ENCODE assay signal across 8 cellular contexts in genomic region chr16:29290631-29291247, GRCh38.
DNase-seq lines count a peak whose midpoint lies in the region; FAIRE-seq and TF ChIP-seq lines count a peak whose summit lies in the region.

No MANE protein-coding gene starts in this region.

- POLR2A ChIA-PET in HEK293 (lab: Yijun Ruan, JAX): no interaction called here

- no peak for TF ChIP-seq CTCF in HEK293 (tag by site-specific recombination; IDR thresholded peaks at IDR 0.05)

- H3K27me3 ChIP-seq in esophagus (ENCODE audit: control insufficient read depth in 1 of 2, insufficient read depth in 2 of 2, low read length in 2 of 2): no peaks in the 10 kb centered on the region

- H3K4me1 ChIP-seq in HEK293 (ENCODE audit: control insufficient read depth, insufficient read depth, low read length) (no peaks in the 10 kb centered on the region), esophagus (ENCODE audit: control insufficient read depth in 2 of 2, insufficient read depth in 2 of 2, low read length in 1 of 2) (peaks cover 7 to 12% of the 10 kb centered on the region in 2 donors)

- CTCF ChIA-PET in HEK293 (lab: Yijun Ruan, JAX): no interaction called here

- H3K4me3 ChIP-seq in HEK293 (ENCODE audit: low read depth, low read length) (no peak overlapping the region), esophagus (ENCODE audit: low read depth in 1 of 2, low read length in 2 of 2) (no peak overlapping the region)

- peak; percentile 88 for FAIRE-seq in G401.6 (lab: Jason Lieb, UNC)

- WGBS in esophagus, 2 donors: 12 to 24% methylated on average over 20 to 21 of the region's 24 CpGs

- DNase-seq in NCI-H446 treated with DMSO at 0.1 percent for 48 hours (lab: John Stamatoyannopoulos, UW) (peak; percentile 34), myocyte (ENCODE audit: low read depth) (peak; percentile 99), NCI-H1105 (lab: John Stamatoyannopoulos, UW) (no peak)
- peak; percentile 61 for DNase-seq in activated CD8-positive, alpha-beta memory T cell treated with anti-CD3 and anti-CD28 coated beads, Interleukin-2, amount 50 U/mL, for 4 hours
- peak; percentile 80 for DNase-seq in stimulated activated CD8-positive, alpha-beta memory T cell treated with anti-CD3 and anti-CD28 coated beads, Interleukin-4, amount 100 ng/mL, for 48 hours

- H3K9me3 ChIP-seq in HEK293 (ENCODE audit: control insufficient read depth, insufficient read depth, low read depth, low read length): no peaks in the 10 kb centered on the region
- no peaks in the 10 kb centered on the region for H3K9me3 ChIP-seq in esophagus (ENCODE audit: control insufficient read depth in 2 of 2, insufficient read depth in 1 of 2, low read depth in 1 of 2, low read length in 1 of 2)

- H3K27ac ChIP-seq in HEK293 (ENCODE audit: extremely low read depth, low read depth, low read length) (no peak overlapping the region; the same call in 1 of the 2 replicates), esophagus (ENCODE audit: low read depth in 2 of 2, low read length in 1 of 2) (peak overlapping the region; percentile 33 to 65)

- H3K36me3 ChIP-seq in HEK293 (ENCODE audit: control insufficient read depth in 2 of 2, insufficient read depth in 1 of 2, low read length in 2 of 2) (no peaks in the 10 kb centered on the region), esophagus (ENCODE audit: control insufficient read depth in 2 of 2, insufficient read depth in 2 of 2, low read length in 1 of 2) (no peaks in the 10 kb centered on the region)

TF ChIP-seq in HEK293, 187 proteins besides CTCF, POLR2A, EP300 and RAD21 (continues in another document):
- TF ChIP-seq ZFHX2 (tag by site-specific recombination; conservative IDR thresholded peaks at IDR 0.05): peak; percentile 86
- TF ChIP-seq ZNF302 (tag by site-specific recombination; IDR thresholded peaks at IDR 0.05; ENCODE audit: low read depth): no peak
- TF ChIP-seq ZNF280C (tag by site-specific recombination; IDR thresholded peaks at IDR 0.05): no peak
- no peak for TF ChIP-seq ZNF558 (tag by site-specific recombination; IDR thresholded peaks at IDR 0.05)
- no peak for TF ChIP-seq ZBTB44 (tag by site-specific recombination; IDR thresholded peaks at IDR 0.05)
- TF ChIP-seq ZNF768 (tag by site-specific recombination; IDR thresholded peaks at IDR 0.05): no peak
- TF ChIP-seq ZNF266 (tag by site-specific recombination; IDR thresholded peaks at IDR 0.05; ENCODE audit: low read depth): no peak
- TF ChIP-seq ZBTB6 (tag by site-specific recombination; IDR thresholded peaks at IDR 0.05): no peak
- TF ChIP-seq HOXC10 (CRISPR knock-in tag; IDR thresholded peaks at IDR 0.05): no peak
- peak; percentile 48; the same call in 1 of the 2 replicates for TF ChIP-seq ZNF335 (tag by site-specific recombination; conservative IDR thresholded peaks at IDR 0.05)
- peak; percentile 96 for TF ChIP-seq KLF7 (tag by site-specific recombination; IDR thresholded peaks at IDR 0.05; ENCODE audit: borderline replicate concordance)
- peak; percentile 22 for TF ChIP-seq ZBTB26 (tag by site-specific recombination; optimal IDR thresholded peaks at IDR 0.05)
- TF ChIP-seq ZNF366 (tag by site-specific recombination; conservative IDR thresholded peaks at IDR 0.05): peak; percentile 53
- no peak for TF ChIP-seq ZNF449 (tag by site-specific recombination; IDR thresholded peaks at IDR 0.05)
- no peak for TF ChIP-seq REST (tag by site-specific recombination; IDR thresholded peaks at IDR 0.05)
- no peak for TF ChIP-seq ZNF830 (tag by site-specific recombination; IDR thresholded peaks at IDR 0.05; ENCODE audit: low read depth)
- TF ChIP-seq ZNF140 (tag by site-specific recombination; IDR thresholded peaks at IDR 0.05): no peak
